ENCODE assay signal across 3 cellular contexts in genomic region chr9:91914404-91914803, GRCh38.
TF ChIP-seq lines count a peak whose summit lies in the region.

No MANE protein-coding gene starts in this region.

TF ChIP-seq in GM23338, 12 proteins besides CTCF, POLR2A, EP300 and RAD21:
- TF ChIP-seq ZNF331 (CRISPR knock-in tag; IDR thresholded peaks at IDR 0.05; ENCODE audit: low read depth) (no peak), ZNF462 (CRISPR knock-in tag; IDR thresholded peaks at IDR 0.05) (no peak), NANOG (IDR thresholded peaks at IDR 0.05; ENCODE audit: borderline replicate concordance) (no peak)

TF ChIP-seq in HEK293T, 16 proteins besides CTCF, POLR2A, EP300 and RAD21:
- TF ChIP-seq PKNOX1 (IDR thresholded peaks at IDR 0.05) (peak; percentile 26; the same call in 1 of the 2 replicates), TARDBP (IDR thresholded peaks at IDR 0.05) (no peak)

TF ChIP-seq in H1, 55 proteins besides CTCF, POLR2A, EP300 and RAD21:
- no peak for TF ChIP-seq CHD1 (IDR thresholded peaks at IDR 0.05; ENCODE audit: low read depth, low read length)
- TF ChIP-seq SP1 (IDR thresholded peaks at IDR 0.05; ENCODE audit: low read depth, low read length), result peak; percentile 77; the same call in 1 of the 2 replicates
- peak; percentile 66; the same call in 1 of the 2 replicates for TF ChIP-seq CHD2 (IDR thresholded peaks at IDR 0.05; ENCODE audit: low read length)
